In the genomic region with DNA sequence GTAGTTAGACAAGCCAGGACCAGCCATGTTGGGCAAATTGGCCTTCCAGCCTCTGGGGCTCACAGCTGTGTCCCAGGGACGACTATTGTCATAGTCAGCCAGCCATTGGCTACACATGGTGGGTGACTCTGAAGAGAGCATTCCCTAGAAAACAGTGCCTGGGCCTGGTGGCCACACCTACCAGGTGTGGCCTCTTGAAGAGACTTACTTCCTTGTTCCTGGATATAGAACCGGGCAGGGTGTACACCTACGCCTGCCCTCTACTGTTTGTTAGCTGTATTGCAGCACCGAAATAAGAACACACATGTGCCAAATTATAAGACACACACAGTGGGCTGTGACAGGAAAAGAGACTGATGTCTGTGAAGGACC, we compare ENCODE assay signal across 9 cellular contexts.
A peak's percentile ranks its signal among the peaks of the same experiment; 100 is the strongest.
DNase-seq lines count a peak whose midpoint lies in the region; ATAC-seq and TF ChIP-seq lines count a peak whose summit lies in the region.
"Had no signal": no experiment of that assay in that cellular context is flagged by ENCODE, and none has a peak within 500 bp of the region (broad histone marks: within the 10 kb centered on the region; RNA-seq: fewer than 3 reads in every experiment).

No MANE protein-coding gene starts in this region.

- H3K4me3 ChIP-seq in SK-N-MC (no peak overlapping the region), epithelial cell of esophagus (ENCODE audit: low read length) (no peak overlapping the region)
- H3K4me3 ChIP-seq in naive thymus-derived CD4-positive, alpha-beta T cell (ENCODE audit: low read length) = no peak overlapping the region

- CTCF ChIA-PET in naive thymus-derived CD4-positive, alpha-beta T cell (lab: Charles Lee) = interaction anchor here (0.8 kb wide), 1 partner anchor 306 kb away, joined by 3 read pairs; no protein-coding TSS in a partner anchor

- peak; percentile 35 for ATAC-seq in naive thymus-derived CD4-positive, alpha-beta T cell
- no peak for ATAC-seq in HG03571 (IDR thresholded peaks at IDR 0.05; ENCODE audit: unreplicated experiment)
- ATAC-seq in GM19455 (IDR thresholded peaks at IDR 0.05; ENCODE audit: unreplicated experiment) = no peak

- H3K27ac ChIP-seq in SK-N-MC = no peak overlapping the region
- H3K27ac ChIP-seq in naive thymus-derived CD4-positive, alpha-beta T cell (ENCODE audit: low read depth, low read length) = no peak overlapping the region

- H3K4me1 ChIP-seq in naive thymus-derived CD4-positive, alpha-beta T cell (ENCODE audit: control insufficient read depth in 2 of 2, insufficient read depth in 2 of 2, low read length in 2 of 2) = peaks cover 0 to 5% of the 10 kb centered on the region in 2 donors

- H3K36me3 Mint-ChIP-seq in activated CD4-positive, alpha-beta T cell treated with anti-CD3 and anti-CD28 coated beads, Interleukin-2, amount 10 ng/mL, durations not matched to agents 24 days and 14 days (ENCODE audit: low read depth) = no peaks in the 10 kb centered on the region
- no peaks in the 10 kb centered on the region for H3K36me3 Mint-ChIP-seq in naive thymus-derived CD4-positive, alpha-beta T cell

- no peaks in the 10 kb centered on the region for H3K4me1 Mint-ChIP-seq in activated CD4-positive, alpha-beta T cell treated with anti-CD3 and anti-CD28 coated beads, Interleukin-2, amount 10 ng/mL, durations not matched to agents 24 days and 14 days
- H3K4me1 Mint-ChIP-seq in naive thymus-derived CD4-positive, alpha-beta T cell = peaks cover 3 to 24% (median 17%) of the 10 kb centered on the region in 7 donors

- no peaks in the 10 kb centered on the region for H3K9me3 ChIP-seq in SK-N-MC (ENCODE audit: low read depth, low read length)
- peaks cover 0 to 18% (median 10%) of the 10 kb centered on the region in 3 experiments for H3K9me3 ChIP-seq in naive thymus-derived CD4-positive, alpha-beta T cell (ENCODE audit: control insufficient read depth in 2 of 3, low read length in 3 of 3)

- no peak overlapping the region for H3K4me3 Mint-ChIP-seq in activated CD4-positive, alpha-beta T cell treated with anti-CD3 and anti-CD28 coated beads, Interleukin-2, amount 10 ng/mL, durations not matched to agents 24 days and 14 days
- H3K4me3 Mint-ChIP-seq in naive thymus-derived CD4-positive, alpha-beta T cell = no peak overlapping the region
- H3K4me3 Mint-ChIP-seq: central memory CD8-positive, alpha-beta T cell had no signal

- POLR2A ChIA-PET in naive thymus-derived CD4-positive, alpha-beta T cell (lab: Charles Lee) = no interaction called here

- no peak overlapping the region for H3K9ac ChIP-seq in SK-N-MC (ENCODE audit: insufficient read length)

- TF ChIP-seq CTCF in LNCAP (IDR thresholded peaks at IDR 0.05) (peak; percentile 91), epithelial cell of esophagus (IDR thresholded peaks at IDR 0.05; ENCODE audit: insufficient read depth, low read depth, low read length, missing control alignments) (peak; percentile 53)

- no peaks in the 10 kb centered on the region for H3K27me3 Mint-ChIP-seq in activated CD4-positive, alpha-beta T cell treated with anti-CD3 and anti-CD28 coated beads, Interleukin-2, amount 10 ng/mL, durations not matched to agents 24 days and 14 days
- peaks cover 0 to 12% (median 4%) of the 10 kb centered on the region in 5 donors for H3K27me3 Mint-ChIP-seq in naive thymus-derived CD4-positive, alpha-beta T cell

- no peak overlapping the region for H3K27ac Mint-ChIP-seq in activated CD4-positive, alpha-beta T cell treated with anti-CD3 and anti-CD28 coated beads, Interleukin-2, amount 10 ng/mL, durations not matched to agents 24 days and 14 days
- peak overlapping the region in 1 of 9 donors; percentile 59 for H3K27ac Mint-ChIP-seq in naive thymus-derived CD4-positive, alpha-beta T cell

- no peaks in the 10 kb centered on the region for H3K9me3 Mint-ChIP-seq in activated CD4-positive, alpha-beta T cell treated with anti-CD3 and anti-CD28 coated beads, Interleukin-2, amount 10 ng/mL, durations not matched to agents 24 days and 14 days
- peaks cover 0 to 20% (median 7%) of the 10 kb centered on the region in 11 donors for H3K9me3 Mint-ChIP-seq in naive thymus-derived CD4-positive, alpha-beta T cell

- DNase-seq in activated CD4-positive, alpha-beta T cell treated with anti-CD3 and anti-CD28 coated beads, Interleukin-2, amount 10 ng/mL, durations not matched to agents 24 days and 14 days = peak; percentile 76
- no peak for DNase-seq in activated CD4-positive, alpha-beta T cell treated with anti-CD3 and anti-CD28 coated beads, Interleukin-2, amount 50 U/mL, for 4 hours
- DNase-seq in SK-N-MC (ENCODE audit: low read depth, low spot score) (peak; percentile 5), epithelial cell of esophagus (ENCODE audit: low read depth) (peak; percentile 37)
- peak in 6 of 9 donors; percentile 6 to 30 (median 18) for DNase-seq in naive thymus-derived CD4-positive, alpha-beta T cell

- no peaks in the 10 kb centered on the region for H3K36me3 ChIP-seq in SK-N-MC (ENCODE audit: insufficient read depth, low read length)
- H3K36me3 ChIP-seq in naive thymus-derived CD4-positive, alpha-beta T cell (ENCODE audit: control insufficient read depth in 2 of 3, insufficient read depth in 3 of 3, low read length in 3 of 3) = no peaks in the 10 kb centered on the region

- H3K27me3 ChIP-seq in naive thymus-derived CD4-positive, alpha-beta T cell (ENCODE audit: control insufficient read depth in 2 of 2, insufficient read depth in 2 of 2, low read length in 2 of 2) = no peaks in the 10 kb centered on the region

- intact Hi-C loops in activated CD4-positive, alpha-beta T cell treated with anti-CD3 and anti-CD28 coated beads, Interleukin-2, amount 10 ng/mL, durations not matched to agents 24 days and 14 days (cut with micrococcal nuclease) = no loop called here
- intact Hi-C loops in naive thymus-derived CD4-positive, alpha-beta T cell (cut with micrococcal nuclease) = no loop called here

Comparison
In these comparisons a context has a peak if more than half of its experiments do, and no peak if none do; other contexts are left out.
1. DNase-seq: peak in activated CD4-positive, alpha-beta T cell treated with anti-CD3 and anti-CD28 coated beads, Interleukin-2, amount 10 ng/mL, durations not matched to agents 24 days and 14 days (single experiment), SK-N-MC (single experiment), epithelial cell of esophagus (single experiment) and naive thymus-derived CD4-positive, alpha-beta T cell (6 of 9); none in activated CD4-positive, alpha-beta T cell treated with anti-CD3 and anti-CD28 coated beads, Interleukin-2, amount 50 U/mL, for 4 hours (0 of 2).